10 cellular contexts compared by ENCODE assay signal in genomic region chr2:28665041-28665704, GRCh38.
DNase-seq lines count a peak whose midpoint lies in the region; ATAC-seq and TF ChIP-seq lines count a peak whose summit lies in the region.
"Had no signal": no experiment of that assay in that cellular context is flagged by ENCODE, and none has a peak within 500 bp of the region (broad histone marks: within the 10 kb centered on the region; RNA-seq: fewer than 3 reads in every experiment).

No MANE protein-coding gene starts in this region.

- no peak for TF ChIP-seq CTCF in esophagus muscularis mucosa (IDR thresholded peaks at IDR 0.05)

- no peaks in the 10 kb centered on the region for H3K27me3 ChIP-seq in esophagus muscularis mucosa

- intact Hi-C loops in esophagus muscularis mucosa (cut with DNase I) = no loop called here

- TF ChIP-seq EP300 in esophagus muscularis mucosa (IDR thresholded peaks at IDR 0.05) = no peak

- 23% methylated on average over 7 of the region's 8 CpGs for WGBS in esophagus muscularis mucosa

- no peak for ATAC-seq in GM18907 (IDR thresholded peaks at IDR 0.05; ENCODE audit: unreplicated experiment)
- no peak for ATAC-seq in HG03196 (IDR thresholded peaks at IDR 0.05; ENCODE audit: unreplicated experiment)

- peak; percentile 5 for TF ChIP-seq POLR2A in esophagus muscularis mucosa (IDR thresholded peaks at IDR 0.05; ENCODE audit: low read depth)

- no peaks in the 10 kb centered on the region for H3K36me3 ChIP-seq in esophagus muscularis mucosa

- no peaks in the 10 kb centered on the region for H3K9me3 ChIP-seq in esophagus muscularis mucosa

- DNase-seq in AG08395 (ENCODE audit: low spot score) = peak; percentile 86
- DNase-seq in NCI-H510A treated with DMSO at 0.1 percent for 48 hours (lab: John Stamatoyannopoulos, UW) = peak; percentile 37
- peak; percentile 94 for DNase-seq in esophagus muscularis mucosa (ENCODE audit: extremely low spot score)
- peak; percentile 51 for DNase-seq in occipital lobe (lab: John Stamatoyannopoulos, UW)
- no peak for DNase-seq in NCI-H2029 (lab: John Stamatoyannopoulos, UW)
- DNase-seq in DMS79 (lab: John Stamatoyannopoulos, UW) = no peak
- DNase-seq: cerebellar nuclear complex, SW 1271 had no signal

- peak overlapping the region; percentile 22 to 47 (median 32) for H3K4me3 ChIP-seq in esophagus muscularis mucosa

- peak overlapping the region; percentile 88 to 92 (median 90) for H3K27ac ChIP-seq in esophagus muscularis mucosa (replicated peaks in 1 of 4)

- H3K4me1 ChIP-seq in esophagus muscularis mucosa = peaks cover 48 to 76% (median 72%) of the 10 kb centered on the region in 4 donors

Comparison
In these comparisons a context has a peak if more than half of its experiments do, and no peak if none do; other contexts are left out.
1. DNase-seq: peak in AG08395 (single experiment), NCI-H510A treated with DMSO at 0.1 percent for 48 hours (single experiment), esophagus muscularis mucosa (single experiment) and occipital lobe (single experiment); none in NCI-H2029 (single experiment) and DMS79 (single experiment).